25 cellular contexts compared by ENCODE assay signal in genomic region chr3:160455846-160456245, GRCh38.
"Had no signal": no experiment of that assay in that cellular context is flagged by ENCODE, and none has a peak within 500 bp of the region (broad histone marks: within the 10 kb centered on the region; RNA-seq: fewer than 3 reads in every experiment).

No MANE protein-coding gene starts in this region.

- ATAC-seq: left colon; left lung; lower lobe of right lung; natural killer cell treated with Interleukin-12 subunit alpha and Interleukin-12 subunit beta and Interleukin-15 and Interleukin-18, amount 100 ng/mL, for 72 hours; right lobe of liver; stimulated activated naive B cell treated with anti-CD40 and anti-IgM and Interleukin-4, amounts not matched to agents 10 μg/mL and 1 μg/mL and 100 μg/mL, for 72 hours; stimulated activated naive CD8-positive, alpha-beta T cell treated with anti-CD3 and anti-CD28 coated beads, Interleukin-15, Interleukin-2, amounts not matched to agents 100 U/mL and 50 U/mL, for 24 hours had no signal

- H3K4me3 ChIP-seq: left lung, lower lobe of right lung, ovary, right atrium auricular region, right lobe of liver, smooth muscle cell, stomach, suprapubic skin, tibial nerve, upper lobe of left lung, vagina had no signal

- H3K9me3 ChIP-seq: left lung, lower lobe of right lung, ovary, right atrium auricular region, right lobe of liver, stomach, suprapubic skin, tibial nerve, upper lobe of left lung, vagina had no signal

- H3K27me3 ChIP-seq: left lung, ovary, right atrium auricular region, right lobe of liver, stomach, suprapubic skin, tibial nerve, upper lobe of left lung, vagina had no signal

- H3K4me1 ChIP-seq: lower lobe of right lung, right atrium auricular region, right lobe of liver, stomach, suprapubic skin, tibial nerve, upper lobe of left lung, vagina had no signal

- H3K36me3 ChIP-seq: left lung, lower lobe of right lung, ovary, right atrium auricular region, right lobe of liver, stomach, suprapubic skin, tibial nerve, upper lobe of left lung, vagina had no signal

- DNase-seq: hypothalamus; immature natural killer cell; kidney; left colon; left lung; lower lobe of right lung; mammary epithelial cell; mesenchymal stem cell; naive B cell; ovary; right lobe of liver; stimulated activated CD4-positive, alpha-beta T cell treated with anti-CD3 and anti-CD28 coated beads, Interleukin-1b, Interleukin-23, amount 100 ng/mL, for 48 hours; stimulated activated CD4-positive, alpha-beta T cell treated with anti-CD3 and anti-CD28 coated beads, Interleukin-2, amount 100 ng/mL, for 48 hours; stimulated activated CD4-positive, alpha-beta T cell treated with anti-CD3 and anti-CD28 coated beads, Interleukin-4, amount 100 ng/mL, for 4 hours; stimulated activated CD8-positive, alpha-beta memory T cell treated with anti-CD3 and anti-CD28 coated beads, Interleukin-4, amount 100 ng/mL, for 48 hours; stimulated activated naive B cell treated with anti-CD40 and anti-IgM and Interleukin-4, amounts not matched to agents 10 μg/mL and 1 μg/mL and 100 μg/mL, for 72 hours; stimulated activated naive CD8-positive, alpha-beta T cell treated with anti-CD3 and anti-CD28 coated beads, Interleukin-15, Interleukin-2, amounts not matched to agents 100 U/mL and 50 U/mL, for 24 hours; stomach; upper lobe of left lung had no signal

- H3K27ac ChIP-seq: left lung, lower lobe of right lung, ovary, right atrium auricular region, right lobe of liver, stomach, suprapubic skin, tibial nerve, upper lobe of left lung, vagina had no signal
